Comparison of ENCODE assay signal across 9 cellular contexts in the genomic region with DNA sequence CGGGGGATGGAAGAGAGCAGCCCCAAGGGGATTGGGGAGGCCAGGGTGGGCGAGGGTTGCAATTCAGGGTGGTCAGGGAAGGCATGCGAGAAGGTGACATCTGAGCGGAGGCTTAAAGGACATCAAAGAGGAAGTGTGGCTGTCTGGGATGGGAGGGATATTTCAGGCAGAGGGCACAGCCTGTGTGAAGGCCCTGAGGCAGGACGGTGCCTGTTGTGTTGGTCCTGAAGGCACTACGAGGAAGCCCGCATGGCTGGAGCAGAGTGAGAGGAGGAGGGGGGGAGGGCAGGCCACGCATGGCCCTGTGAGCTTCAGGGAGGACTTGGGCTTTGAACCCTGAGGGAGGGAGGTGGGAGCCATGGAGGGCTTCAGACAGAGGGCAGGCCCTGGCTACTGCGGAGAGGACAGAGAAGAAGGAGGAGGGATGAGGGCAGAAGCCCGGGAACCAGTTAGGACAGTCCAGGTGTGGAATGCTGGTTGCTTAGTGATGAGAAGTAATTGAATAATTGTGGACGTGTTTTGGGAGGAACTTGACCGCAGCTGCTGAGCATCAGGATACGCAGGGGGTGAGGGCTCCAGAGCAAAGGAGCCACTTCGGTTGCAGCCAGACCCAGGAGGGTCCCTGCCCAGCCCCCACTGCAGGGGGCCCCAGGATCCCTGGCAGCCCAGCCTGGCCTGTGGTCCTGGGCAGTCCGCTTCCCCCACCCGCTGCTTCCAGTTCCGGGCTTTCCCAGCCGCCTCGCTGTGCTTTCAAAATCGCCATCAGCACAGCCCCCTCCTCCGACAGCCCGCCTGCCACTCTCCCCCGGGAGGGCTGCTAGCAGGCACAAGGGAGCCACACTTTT. TPM values are rescaled to one million over a fixed set of nuclear protein-coding genes. Genes with fewer than 3 reads are reported as not detected.
DNase-seq lines count a peak whose midpoint lies in the region; ATAC-seq, FAIRE-seq and TF ChIP-seq lines count a peak whose summit lies in the region.
"Had no signal": no experiment of that assay in that cellular context is flagged by ENCODE, and none has a peak within 500 bp of the region (broad histone marks: within the 10 kb centered on the region; RNA-seq: fewer than 3 reads in every experiment).

No MANE protein-coding gene starts in this region.

- no peaks in the 10 kb centered on the region for H3K9me3 ChIP-seq in keratinocyte (ENCODE audit: control insufficient read depth, low read depth, low read length)

- DNase-seq in DMS79 (lab: John Stamatoyannopoulos, UW) (peak; percentile 91), NCI-H2081 treated with DMSO at 0.1 percent for 48 hours (lab: John Stamatoyannopoulos, UW) (peak; percentile 75), brain pericyte (ENCODE audit: low read depth, low spot score) (peak; percentile 51), keratinocyte (ENCODE audit: low read depth, low spot score) (no peak), foreskin melanocyte (no peak)
- DNase-seq in stimulated activated naive B cell treated with anti-CD40 and anti-IgM and Interleukin-4, amounts not matched to agents 10 μg/mL and 1 μg/mL and 100 μg/mL, for 72 hours = peak; percentile 18

- H3K4me1 Mint-ChIP-seq in stimulated activated naive B cell treated with anti-CD40 and anti-IgM and Interleukin-4, amounts not matched to agents 10 μg/mL and 1 μg/mL and 100 μg/mL, for 72 hours = peaks cover 16 to 42% of the 10 kb centered on the region in 2 donors

- H4K20me1 ChIP-seq in keratinocyte (ENCODE audit: control insufficient read depth, extremely low read depth, insufficient read depth, low read length) = no peaks in the 10 kb centered on the region

- peak overlapping the region in 1 of 3 experiments; percentile 37 for H3K4me3 ChIP-seq in keratinocyte (ENCODE audit: control insufficient read depth in 2 of 3, extremely low read depth in 1 of 3, insufficient read depth in 2 of 3, low read depth in 1 of 3, low read length in 3 of 3)

- H3K4me2 ChIP-seq in keratinocyte (ENCODE audit: control insufficient read depth, extremely low read depth, insufficient read depth, low read depth, low read length) = peak overlapping the region; percentile 53

- dilution Hi-C loops in keratinocyte (cut with MboI; ENCODE audit: extremely low pct_ligation_motif_present, low sequenced_read_pairs) = no loop called here

- no peak for TF ChIP-seq CTCF in keratinocyte (optimal IDR thresholded peaks at IDR 0.05 in 1 of 3, IDR thresholded peaks at IDR 0.05 in 1 of 3, conservative IDR thresholded peaks at IDR 0.05 in 1 of 3; ENCODE audit: extremely low read depth in 1 of 3, insufficient read depth in 2 of 3, low read length in 3 of 3)

- peak; percentile 64 to 65 for ATAC-seq in stimulated activated naive B cell treated with anti-CD40 and anti-IgM and Interleukin-4, amounts not matched to agents 10 μg/mL and 1 μg/mL and 100 μg/mL, for 72 hours (replicated peaks)
- ATAC-seq in GM19397 (IDR thresholded peaks at IDR 0.05; ENCODE audit: unreplicated experiment) = no peak
- ATAC-seq in GM21723 (IDR thresholded peaks at IDR 0.05; ENCODE audit: unreplicated experiment) = no peak

- peak overlapping the region; percentile 47 for H3K27ac Mint-ChIP-seq in stimulated activated naive B cell treated with anti-CD40 and anti-IgM and Interleukin-4, amounts not matched to agents 10 μg/mL and 1 μg/mL and 100 μg/mL, for 72 hours

- H3K9me1 ChIP-seq in keratinocyte (ENCODE audit: control insufficient read depth, extremely low read depth, insufficient read depth, low read length) = no peaks in the 10 kb centered on the region

- peak overlapping the region; percentile 63 for H2AFZ ChIP-seq in keratinocyte (ENCODE audit: control insufficient read depth, low read length)

- H3K36me3 Mint-ChIP-seq in stimulated activated naive B cell treated with anti-CD40 and anti-IgM and Interleukin-4, amounts not matched to agents 10 μg/mL and 1 μg/mL and 100 μg/mL, for 72 hours = peaks cover 0 to 3% of the 10 kb centered on the region in 2 donors

- H3K27ac ChIP-seq in keratinocyte (ENCODE audit: control insufficient read depth, insufficient read depth, low read length) = peak overlapping the region; percentile 45

- no peaks in the 10 kb centered on the region for H3K79me2 ChIP-seq in keratinocyte (ENCODE audit: control insufficient read depth, insufficient read depth, low read length)

- H3K9ac ChIP-seq in keratinocyte (ENCODE audit: control insufficient read depth, extremely low read depth, insufficient read depth, low read length) = no peak overlapping the region

- no peaks in the 10 kb centered on the region for H3K36me3 ChIP-seq in keratinocyte (ENCODE audit: control insufficient read depth in 2 of 2, extremely low read depth in 1 of 2, insufficient read depth in 2 of 2, low read length in 2 of 2)

- H3K4me1 ChIP-seq in keratinocyte (ENCODE audit: control insufficient read depth, extremely low read depth, insufficient read depth, low read length) = peaks cover 19% of the 10 kb centered on the region

- peaks cover 10 to 24% of the 10 kb centered on the region in 2 donors for H3K27me3 Mint-ChIP-seq in stimulated activated naive B cell treated with anti-CD40 and anti-IgM and Interleukin-4, amounts not matched to agents 10 μg/mL and 1 μg/mL and 100 μg/mL, for 72 hours

- peak overlapping the region; percentile 54 to 72 for H3K4me3 Mint-ChIP-seq in stimulated activated naive B cell treated with anti-CD40 and anti-IgM and Interleukin-4, amounts not matched to agents 10 μg/mL and 1 μg/mL and 100 μg/mL, for 72 hours

- peak; percentile 94 for FAIRE-seq in keratinocyte (lab: Jason Lieb, UNC)
- FAIRE-seq: endometrium had no signal

- H3K27me3 ChIP-seq in keratinocyte (ENCODE audit: control insufficient read depth, extremely low read depth, insufficient read depth, low read length) = no peaks in the 10 kb centered on the region

- H3K9me3 Mint-ChIP-seq in stimulated activated naive B cell treated with anti-CD40 and anti-IgM and Interleukin-4, amounts not matched to agents 10 μg/mL and 1 μg/mL and 100 μg/mL, for 72 hours = no peaks in the 10 kb centered on the region

RNA-seq across cellular contexts. Expression of a gene that starts 6.2 kb away (rescaled TPM):
- polyA plus RNA-seq in keratinocyte = 0.41 to 1.2 TPM (median 0.43 TPM) in 3 replicates
- polyA plus RNA-seq in keratinocyte (2011; ENCODE audit: low read depth) = not detected
- 0.38 and 0.40 TPM in 2 replicates for polyA plus RNA-seq in keratinocyte (2011; cell fraction: cytosol; rRNA removed)
- polyA plus RNA-seq in keratinocyte (2011; cell fraction: nucleus; rRNA removed) = 0.77 and 1.0 TPM in 2 replicates
- 1.2 TPM in 1 of 2 replicates, not detected in the other for polyA plus RNA-seq in keratinocyte (2012; ENCODE audit: low replicate concordance)
- polyA minus RNA-seq in keratinocyte = 1.1 to 1.7 TPM in 2 of 3 replicates, not detected in the other
- not detected for polyA minus RNA-seq in keratinocyte (2011; cell fraction: cytosol; rRNA and poly(A)+ RNA removed)
- polyA minus RNA-seq in keratinocyte (2011; cell fraction: nucleus; rRNA and poly(A)+ RNA removed) = not detected in 2 replicates

RNA-seq across cellular contexts. Expression of a gene that starts 38.8 kb away (rescaled TPM):
- polyA plus RNA-seq in keratinocyte = 4.7 to 6.0 TPM (median 5.2 TPM) in 3 replicates
- polyA plus RNA-seq in keratinocyte (2011; ENCODE audit: low read depth) = 4.2 TPM
- polyA plus RNA-seq in keratinocyte (2011; cell fraction: cytosol; rRNA removed) = 2.6 and 4.2 TPM in 2 replicates
- 9.4 and 10.1 TPM in 2 replicates for polyA plus RNA-seq in keratinocyte (2011; cell fraction: nucleus; rRNA removed)
- polyA plus RNA-seq in keratinocyte (2012; ENCODE audit: low replicate concordance) = 2.3 and 4.3 TPM in 2 replicates
- polyA minus RNA-seq in keratinocyte = 2.6 to 5.5 TPM (median 5.2 TPM) in 3 replicates
- 3.5 TPM for polyA minus RNA-seq in keratinocyte (2011; cell fraction: cytosol; rRNA and poly(A)+ RNA removed)
- 2.7 and 5.6 TPM in 2 replicates for polyA minus RNA-seq in keratinocyte (2011; cell fraction: nucleus; rRNA and poly(A)+ RNA removed)

RNA-seq across cellular contexts. Expression of a gene that starts 45.5 kb away (rescaled TPM):
- 0.70 to 1.0 TPM (median 0.88 TPM) in 3 replicates for polyA plus RNA-seq in keratinocyte
- 0.94 TPM for polyA plus RNA-seq in keratinocyte (2011; ENCODE audit: low read depth)
- 0.36 and 0.97 TPM in 2 replicates for polyA plus RNA-seq in keratinocyte (2011; cell fraction: cytosol; rRNA removed)
- 1.2 and 2.3 TPM in 2 replicates for polyA plus RNA-seq in keratinocyte (2011; cell fraction: nucleus; rRNA removed)
- 0.82 and 1.4 TPM in 2 replicates for polyA plus RNA-seq in keratinocyte (2012; ENCODE audit: low replicate concordance)
- polyA minus RNA-seq in keratinocyte = 0.63 to 2.2 TPM (median 0.90 TPM) in 3 replicates
- polyA minus RNA-seq in keratinocyte (2011; cell fraction: cytosol; rRNA and poly(A)+ RNA removed) = 7.5 TPM
- 0.95 and 1.2 TPM in 2 replicates for polyA minus RNA-seq in keratinocyte (2011; cell fraction: nucleus; rRNA and poly(A)+ RNA removed)

Comparison
In these comparisons a context has a peak if more than half of its experiments do, and no peak if none do; other contexts are left out.
1. DNase-seq: peak in DMS79 (single experiment), NCI-H2081 treated with DMSO at 0.1 percent for 48 hours (single experiment), brain pericyte (single experiment) and stimulated activated naive B cell treated with anti-CD40 and anti-IgM and Interleukin-4, amounts not matched to agents 10 μg/mL and 1 μg/mL and 100 μg/mL, for 72 hours (single experiment); none in keratinocyte (single experiment) and foreskin melanocyte (single experiment).
2. ATAC-seq: peak in stimulated activated naive B cell treated with anti-CD40 and anti-IgM and Interleukin-4, amounts not matched to agents 10 μg/mL and 1 μg/mL and 100 μg/mL, for 72 hours (2 of 2); none in GM19397 (single experiment) and GM21723 (single experiment).